In the genomic region with DNA sequence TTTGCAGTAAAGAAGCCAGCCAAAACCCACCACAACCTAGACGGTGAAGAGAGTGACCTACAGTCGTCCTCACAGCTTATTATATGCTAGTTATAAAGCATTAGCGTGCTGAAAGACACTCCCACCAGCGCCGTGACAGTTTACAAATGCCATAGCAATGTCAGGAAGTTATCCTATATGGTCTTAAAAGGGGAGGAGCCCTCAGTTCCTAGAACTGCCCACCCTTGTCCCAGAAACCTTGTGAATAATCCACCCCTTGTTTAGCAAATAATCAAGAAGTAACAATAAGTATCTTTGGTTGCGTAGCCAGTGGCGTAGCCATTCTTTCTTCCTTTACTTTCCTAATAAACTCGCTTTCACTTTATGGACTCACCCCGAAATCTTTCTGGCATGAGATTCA, we compare ENCODE assay signal across 8 cellular contexts.
DNase-seq lines count a peak whose midpoint lies in the region; ATAC-seq and TF ChIP-seq lines count a peak whose summit lies in the region.

No MANE protein-coding gene starts in this region.

- H3K27me3 ChIP-seq in ACC112 (ENCODE audit: insufficient read depth, low read length) (no peaks in the 10 kb centered on the region), transverse colon (no peaks in the 10 kb centered on the region)

- BruUV-seq in OCI-LY7 (replicated peaks; lab: Mats Ljungman, UMichigan) = no TSS peak

- TF ChIP-seq CTCF in astrocyte of the cerebellum (IDR thresholded peaks at IDR 0.05; ENCODE audit: low read depth, low read length, missing control alignments) (no peak), OCI-LY7 (conservative IDR thresholded peaks at IDR 0.05; ENCODE audit: low read length) (no peak), transverse colon (IDR thresholded peaks at IDR 0.05) (no peak)

- H3K27ac ChIP-seq in ACC112 (ENCODE audit: low read depth, low read length) = no peak overlapping the region
- H3K27ac ChIP-seq in mesodermal cell (ENCODE audit: low read depth, low read length, severe bottlenecking) = no peak overlapping the region
- H3K27ac ChIP-seq in OCI-LY7 (ENCODE audit: low read depth, low read length, poor library complexity, severe bottlenecking) = no peak overlapping the region
- H3K27ac ChIP-seq in transverse colon = no peak overlapping the region

- in situ Hi-C loops in astrocyte of the cerebellum (cut with HindIII; ENCODE audit: low sequenced_read_pairs) (no loop called here), transverse colon (cut with MboI; ENCODE audit: low pct_ligation_motif_present in 1 of 4, low pct_unique_long_range_greater_than_20kb in 1 of 4, low sequenced_read_pairs in 3 of 4) (no loop called here)

- H3K9me2 ChIP-seq in OCI-LY7 (ENCODE audit: insufficient read depth, low read length) = no peaks in the 10 kb centered on the region

- no peak for TF ChIP-seq POLR2A in transverse colon (IDR thresholded peaks at IDR 0.05)

- H3K9me3 ChIP-seq in mesodermal cell (ENCODE audit: control insufficient read depth, low read length) = no peaks in the 10 kb centered on the region
- no peaks in the 10 kb centered on the region for H3K9me3 ChIP-seq in OCI-LY7 (ENCODE audit: low read length)
- H3K9me3 ChIP-seq in transverse colon = no peaks in the 10 kb centered on the region

- POLR2A ChIA-PET in OCI-LY7 (lab: Charles Lee) = no interaction called here

- H3K79me2 ChIP-seq in ACC112 (ENCODE audit: control insufficient read depth, insufficient read depth, low read length, unreplicated experiment) (no peaks in the 10 kb centered on the region), OCI-LY7 (ENCODE audit: insufficient read depth, low read depth, low read length) (no peaks in the 10 kb centered on the region)

- no peaks in the 10 kb centered on the region for H3K36me3 ChIP-seq in ACC112 (ENCODE audit: insufficient read depth, low read length)
- H3K36me3 ChIP-seq in mesodermal cell (ENCODE audit: control insufficient read depth, insufficient read depth, low read length) = no peaks in the 10 kb centered on the region
- H3K36me3 ChIP-seq in OCI-LY7 (ENCODE audit: insufficient read depth, low read length) = no peaks in the 10 kb centered on the region
- H3K36me3 ChIP-seq in transverse colon = no peaks in the 10 kb centered on the region

- TF ChIP-seq EP300 in transverse colon (IDR thresholded peaks at IDR 0.05; ENCODE audit: low read depth) = no peak

- H3K4me1 ChIP-seq in ACC112 (ENCODE audit: control insufficient read depth, insufficient read depth, low read length, unreplicated experiment) (no peaks in the 10 kb centered on the region), mesodermal cell (ENCODE audit: control insufficient read depth, insufficient read depth, low read length, poor library complexity, severe bottlenecking) (peaks cover 7% of the 10 kb centered on the region), OCI-LY7 (ENCODE audit: insufficient read depth, low read length, poor library complexity, severe bottlenecking) (no peaks in the 10 kb centered on the region), transverse colon (no peaks in the 10 kb centered on the region)

- H2AFZ ChIP-seq in ACC112 (ENCODE audit: low read length, unreplicated experiment) = no peak overlapping the region
- H2AFZ ChIP-seq in OCI-LY7 (ENCODE audit: low read length) = no peak overlapping the region

- DNase-seq in astrocyte of the cerebellum (ENCODE audit: low read depth) (no peak), OCI-LY7 (ENCODE audit: low spot score) (no peak), transverse colon (no peak)

- 14 to 23% methylated on average over 4 to 9 of the region's 9 CpGs for WGBS in mesodermal cell (ENCODE audit: insufficient coverage in 2 of 2), 2 experiments
- WGBS in transverse colon (ENCODE audit: low coverage in 1 of 2), 2 donors = 47 to 67% methylated on average over 4 to 9 of the region's 9 CpGs

- no peak overlapping the region for H3K4me2 ChIP-seq in OCI-LY7 (ENCODE audit: low read length)

- CTCF ChIA-PET in OCI-LY7 (lab: Charles Lee; ENCODE audit: unreplicated experiment) = no interaction called here

- no peaks in the 10 kb centered on the region for H4K20me1 ChIP-seq in OCI-LY7 (ENCODE audit: insufficient read depth, low read length)

- intact Hi-C loops in OCI-LY7 (cut with micrococcal nuclease; ENCODE audit: unreplicated experiment) (no loop called here), transverse colon (cut with DNase I; ENCODE audit: low total_unique reads) (no loop called here)

- peak overlapping the region; percentile 35; the same call in 1 of the 2 replicates for H3K4me3 ChIP-seq in ACC112 (ENCODE audit: low read depth, low read length)
- H3K4me3 ChIP-seq in astrocyte of the cerebellum (ENCODE audit: low read depth, low read length) = peak overlapping the region; percentile 28
- peak overlapping the region; percentile 21 for H3K4me3 ChIP-seq in mesodermal cell (ENCODE audit: extremely low read depth, insufficient read depth, low read length, poor library complexity, severe bottlenecking)
- no peak overlapping the region for H3K4me3 ChIP-seq in OCI-LY7 (ENCODE audit: low read depth, low read length, poor library complexity, severe bottlenecking)
- H3K4me3 ChIP-seq in transverse colon = peak overlapping the region in 1 of 4 donors; percentile 22

- peak; percentile 21 for ATAC-seq in GM18498 (IDR thresholded peaks at IDR 0.05; ENCODE audit: unreplicated experiment)
- ATAC-seq in esophagus mucosa = no peak
- no peak for ATAC-seq in GM18511 (IDR thresholded peaks at IDR 0.05; ENCODE audit: unreplicated experiment)
